Comparison of ENCODE assay signal across 26 cellular contexts in genomic region chr7:18013936-18014335, GRCh38. TPM values are rescaled to one million over a fixed set of nuclear protein-coding genes. Genes with fewer than 3 reads are reported as not detected.
DNase-seq lines count a peak whose midpoint lies in the region; ATAC-seq and TF ChIP-seq lines count a peak whose summit lies in the region.
"Had no signal": no experiment of that assay in that cellular context is flagged by ENCODE, and none has a peak within 500 bp of the region (broad histone marks: within the 10 kb centered on the region; RNA-seq: fewer than 3 reads in every experiment).

No MANE protein-coding gene starts in this region.

- H3K27me3 ChIP-seq in PC-3 (ENCODE audit: low read length) (no peaks in the 10 kb centered on the region), osteoblast (ENCODE audit: insufficient read depth, low read length) (no peaks in the 10 kb centered on the region)
- H3K27me3 ChIP-seq: testis had no signal

- H3K36me3 ChIP-seq in PC-3 (ENCODE audit: low read depth, low read length) (no peaks in the 10 kb centered on the region), osteoblast (ENCODE audit: insufficient read depth, low read length) (no peaks in the 10 kb centered on the region)

- peak overlapping the region; percentile 52 for H3K27ac ChIP-seq in PC-3 (ENCODE audit: low read length)
- H3K27ac ChIP-seq in epithelial cell of prostate: no peak overlapping the region
- peak overlapping the region; percentile 23 for H3K27ac ChIP-seq in osteoblast (ENCODE audit: low read depth, low read length)
- H3K27ac ChIP-seq: testis had no signal

- H3K79me2 ChIP-seq in PC-3 (ENCODE audit: low read length) (no peaks in the 10 kb centered on the region), osteoblast (ENCODE audit: insufficient read depth, low read length) (no peaks in the 10 kb centered on the region)

- peak; percentile 41 for DNase-seq in EH (ENCODE audit: low read depth)
- peak; percentile 68 for DNase-seq in PC-3
- DNase-seq in epithelial cell of prostate (ENCODE audit: low read depth, low spot score): peak; percentile 10
- DNase-seq in osteoblast (ENCODE audit: insufficient read length, low spot score, missing footprints): peak; percentile 41
- no peak for DNase-seq in NCI-H146 (lab: John Stamatoyannopoulos, UW)
- DNase-seq in KBM-7: no peak
- DNase-seq: activated T-cell treated with anti-CD3 and anti-CD28 coated beads, Interleukin-2, amount 50 U/mL, for 72 hours; cortex of kidney; DND-41; NCI-H1436; NCI-H2171; NCI-H69; OCI-M1; retina; testis had no signal

- ATAC-seq in PC-3 (peak; percentile 95), GM18909 (IDR thresholded peaks at IDR 0.05; ENCODE audit: poor library complexity, unreplicated experiment) (no peak), GM21529 (IDR thresholded peaks at IDR 0.05; ENCODE audit: unreplicated experiment) (no peak)
- ATAC-seq: activated CD4-positive, CD25-positive, alpha-beta regulatory T cell treated with anti-CD3 and anti-CD28 coated beads, Interleukin-2, amount 50 U/mL, for 24 hours; activated naive CD4-positive, alpha-beta T cell treated with anti-CD3 and anti-CD28 coated beads, Interleukin-2, amount 50 U/mL, for 72 hours; activated T-cell treated with anti-CD3 and anti-CD28 coated beads, Interleukin-2, amount 50 U/mL, for 72 hours; HepG2; left lobe of liver; stimulated activated memory B cell treated with anti-CD40 and anti-IgM and Interleukin-4, amounts not matched to agents 10 μg/mL and 1 μg/mL and 100 μg/mL, for 72 hours had no signal

- peaks cover 25% of the 10 kb centered on the region for H3K4me1 ChIP-seq in PC-3 (ENCODE audit: insufficient read depth, low read length)
- no peaks in the 10 kb centered on the region for H3K4me1 ChIP-seq in osteoblast (ENCODE audit: insufficient read depth, low read length)
- H3K4me1 ChIP-seq: testis had no signal

- H3K4me3 ChIP-seq in PC-3 (ENCODE audit: low read length): no peak overlapping the region
- H3K4me3 ChIP-seq in osteoblast (ENCODE audit: insufficient read depth, low read length): no peak overlapping the region
- H3K4me3 ChIP-seq: testis had no signal

- no peak overlapping the region for H3K9ac ChIP-seq in PC-3 (ENCODE audit: low read length)

- TF ChIP-seq CTCF in PC-3 (conservative IDR thresholded peaks at IDR 0.05; ENCODE audit: low read depth, low read length) (no peak), osteoblast (IDR thresholded peaks at IDR 0.05; ENCODE audit: extremely low read depth, low read depth, low read length) (no peak)

- H3K4me2 ChIP-seq in PC-3 (ENCODE audit: low read length) (peak overlapping the region; percentile 46), osteoblast (ENCODE audit: insufficient read depth, low read length) (no peak overlapping the region)

- BruUV-seq in PC-3 (replicated peaks; lab: Mats Ljungman, UMichigan): no TSS peak

- POLR2A ChIA-PET in PC-3 (lab: Charles Lee; ENCODE audit: unreplicated experiment): interaction anchor here (0.6 to 0.7 kb wide), 3 partner anchors 104 to 153 kb away, joined by 6 to 17 read pairs (median 11); no protein-coding TSS in a partner anchor

- H2AFZ ChIP-seq in PC-3 (ENCODE audit: low read length): peak overlapping the region; percentile 39; the same call in 1 of the 2 replicates
- H2AFZ ChIP-seq in osteoblast (ENCODE audit: low read length): no peak overlapping the region

- H3K9me3 ChIP-seq in PC-3 (ENCODE audit: low read length) (no peaks in the 10 kb centered on the region), osteoblast (ENCODE audit: low read depth, low read length) (no peaks in the 10 kb centered on the region)
- H3K9me3 ChIP-seq: testis had no signal

- intact Hi-C loops in PC-3 (cut with micrococcal nuclease): no loop called here

- CTCF ChIA-PET in PC-3 (lab: Charles Lee): interaction anchor here (0.6 to 0.9 kb wide), 8 partner anchors 30 to 488 kb away, joined by 3 to 8 read pairs (median 6); no protein-coding TSS in a partner anchor

- H4K20me1 ChIP-seq in PC-3 (ENCODE audit: low read length) (no peaks in the 10 kb centered on the region), osteoblast (ENCODE audit: insufficient read depth, low read length) (no peaks in the 10 kb centered on the region)

- H3K9me2 ChIP-seq in PC-3 (replicated peaks; ENCODE audit: low read length): no peaks in the 10 kb centered on the region

- no peaks in the 10 kb centered on the region for H3F3A ChIP-seq in PC-3 (ENCODE audit: low read length, unreplicated experiment)

- in situ Hi-C loops in KBM-7 (cut with MboI; ENCODE audit: low pct_unique_long_range_greater_than_20kb, low sequenced_read_pairs): no loop called here

RNA-seq across cellular contexts. Expression of gene PRPS1L1, which starts 13.7 kb away (rescaled TPM):
- total RNA-seq in PC-3 (2014; rRNA removed) (not detected in 2 replicates), osteoblast (not detected in 2 replicates)
- total RNA-seq: activated CD8-positive, alpha-beta memory T cell treated with anti-CD3 and anti-CD28 coated beads for 36 hours; activated naive CD4-positive, alpha-beta T cell treated with anti-CD3 and anti-CD28 coated beads, Interleukin-2, amount 50 U/mL, for 72 hours; activated T-cell treated with anti-CD3 and anti-CD28 coated beads, Interleukin-2, amount 50 U/mL, for 72 hours; H1; HepG2; left lobe of liver; MCF 10A; neural crest cell had no signal

Comparison
In these comparisons a context has a peak if more than half of its experiments do, and no peak if none do; other contexts are left out.
1. DNase-seq: peak in EH (single experiment), PC-3 (single experiment), epithelial cell of prostate (single experiment) and osteoblast (single experiment); none in NCI-H146 (single experiment) and KBM-7 (single experiment).